ENCODE assay signal across 24 cellular contexts in the genomic region with DNA sequence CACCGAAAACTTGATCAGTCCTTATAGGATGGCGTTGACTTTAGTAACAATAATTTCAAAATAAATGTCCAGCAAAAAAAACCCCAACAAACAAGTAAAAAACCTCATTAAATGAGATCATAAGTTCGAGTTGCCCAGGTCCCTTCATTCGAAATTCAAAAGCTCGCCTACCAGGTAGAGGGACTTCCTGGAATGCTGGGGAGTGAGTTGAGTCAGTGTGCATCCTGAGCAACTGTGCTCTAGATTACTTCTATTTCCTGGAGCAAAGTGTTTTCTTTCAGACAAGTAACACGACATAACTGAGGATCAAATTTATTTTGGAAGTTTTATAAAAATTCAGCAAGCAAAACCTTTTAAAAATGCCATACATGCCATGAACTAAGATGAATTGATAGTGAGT.
DNase-seq lines count a peak whose midpoint lies in the region; ATAC-seq, FAIRE-seq and TF ChIP-seq lines count a peak whose summit lies in the region.
"Had no signal": no experiment of that assay in that cellular context is flagged by ENCODE, and none has a peak within 500 bp of the region (broad histone marks: within the 10 kb centered on the region; RNA-seq: fewer than 3 reads in every experiment).

No MANE protein-coding gene starts in this region.

- H3K9me2 ChIP-seq in PC-3 (replicated peaks; ENCODE audit: low read length), result no peaks in the 10 kb centered on the region

- H3F3A ChIP-seq in PC-3 (ENCODE audit: low read length, unreplicated experiment), result no peaks in the 10 kb centered on the region

- H3K4me3 ChIP-seq in PC-3 (ENCODE audit: low read length) (no peak overlapping the region), endodermal cell (ENCODE audit: low read length) (no peak overlapping the region)
- H3K4me3 ChIP-seq in CD8-positive, alpha-beta memory T cell (ENCODE audit: low read length), result no peak overlapping the region
- H3K4me3 ChIP-seq: BLaER1 treated with 17β-estradiol and CSF1 and Interleukin-3, amounts not matched to agents 10 nM and 100 nM had no signal

- H2AFZ ChIP-seq in PC-3 (ENCODE audit: low read length), result no peak overlapping the region

- TF ChIP-seq CTCF in PC-3 (conservative IDR thresholded peaks at IDR 0.05; ENCODE audit: low read depth, low read length) (no peak), endodermal cell (conservative IDR thresholded peaks at IDR 0.05) (no peak), neural crest cell (conservative IDR thresholded peaks at IDR 0.05) (no peak)

- DNase-seq in PC-3, result peak; percentile 16
- DNase-seq in endodermal cell, result no peak
- DNase-seq in neural crest cell (ENCODE audit: low read depth, low spot score), result no peak
- no peak for DNase-seq in GDM1 (lab: John Stamatoyannopoulos, UW)
- DNase-seq in HUDEP-2 (lab: John Stamatoyannopoulos, UW; ENCODE audit: unreplicated experiment in 76 of 76), result no peak
- no peak for DNase-seq in CD8-positive, alpha-beta memory T cell
- DNase-seq: 8988T; Calu3; CD4-positive, alpha-beta memory T cell; DMS153; H7; Kasumi-1; NCI-H1694 treated with DMSO at 0.1 percent for 48 hours; NCI-H2081 treated with DMSO at 0.1 percent for 48 hours; NCI-H2171 treated with DMSO at 0.1 percent for 48 hours; NCI-H524 treated with DMSO at 0.1 percent for 48 hours; OCI-M1; RPMI8226; SHP77 had no signal

- H3K27me3 Mint-ChIP-seq in endodermal cell (ENCODE audit: insufficient read depth) (no peaks in the 10 kb centered on the region), neural crest cell (ENCODE audit: low read depth) (no peaks in the 10 kb centered on the region)
- peaks cover 0 to 12% of the 10 kb centered on the region in 2 donors for H3K27me3 Mint-ChIP-seq in CD8-positive, alpha-beta memory T cell
- H3K27me3 Mint-ChIP-seq: IgD-negative memory B cell had no signal

- POLR2A ChIA-PET in PC-3 (lab: Charles Lee; ENCODE audit: unreplicated experiment), result no interaction called here
- POLR2A ChIA-PET in CD8-positive, alpha-beta memory T cell (lab: Charles Lee), result no interaction called here

- no peaks in the 10 kb centered on the region for H4K20me1 ChIP-seq in PC-3 (ENCODE audit: low read length)
- H4K20me1 ChIP-seq: BLaER1 treated with 17β-estradiol and CSF1 and Interleukin-3, amounts not matched to agents 10 nM and 100 nM had no signal

- intact Hi-C loops in PC-3 (cut with micrococcal nuclease), result no loop called here

- H3K27ac Mint-ChIP-seq in endodermal cell (peak overlapping the region; percentile 56), neural crest cell (ENCODE audit: unreplicated experiment) (peak overlapping the region; percentile 53)
- no peak overlapping the region for H3K27ac Mint-ChIP-seq in CD8-positive, alpha-beta memory T cell
- H3K27ac Mint-ChIP-seq: CD4-positive, alpha-beta memory T cell; IgD-negative memory B cell; T-helper 1 cell treated with Interleukin-12 subunit alpha and Interleukin-12 subunit beta and Interleukin-4 antibody, amounts not matched to agents 30 μg/mL and 1 μg/mL, for 36 hours had no signal

- no peaks in the 10 kb centered on the region for H3K27me3 ChIP-seq in PC-3 (ENCODE audit: low read length)
- H3K27me3 ChIP-seq in endodermal cell (ENCODE audit: control insufficient read depth, insufficient read depth, low read length, poor library complexity, severe bottlenecking), result no peaks in the 10 kb centered on the region
- no peaks in the 10 kb centered on the region for H3K27me3 ChIP-seq in CD8-positive, alpha-beta memory T cell (ENCODE audit: insufficient read depth, low read length, poor library complexity, severe bottlenecking)
- H3K27me3 ChIP-seq: BLaER1 treated with 17β-estradiol and CSF1 and Interleukin-3, amounts not matched to agents 10 nM and 100 nM had no signal

- H3K36me3 ChIP-seq in PC-3 (ENCODE audit: low read depth, low read length) (no peaks in the 10 kb centered on the region), endodermal cell (ENCODE audit: control insufficient read depth, insufficient read depth, low read length) (no peaks in the 10 kb centered on the region)
- H3K36me3 ChIP-seq in CD8-positive, alpha-beta memory T cell (ENCODE audit: insufficient read depth, low read length), result no peaks in the 10 kb centered on the region
- H3K36me3 ChIP-seq: BLaER1 treated with 17β-estradiol and CSF1 and Interleukin-3, amounts not matched to agents 10 nM and 100 nM had no signal

- no peaks in the 10 kb centered on the region for H3K9me3 ChIP-seq in PC-3 (ENCODE audit: low read length)
- H3K9me3 ChIP-seq in endodermal cell (ENCODE audit: control insufficient read depth, low read length), result no peaks in the 10 kb centered on the region
- no peaks in the 10 kb centered on the region for H3K9me3 ChIP-seq in CD8-positive, alpha-beta memory T cell (ENCODE audit: low read length)
- H3K9me3 ChIP-seq: BLaER1 treated with 17β-estradiol and CSF1 and Interleukin-3, amounts not matched to agents 10 nM and 100 nM had no signal

- H3K27ac ChIP-seq in PC-3 (ENCODE audit: low read length) (no peak overlapping the region), endodermal cell (ENCODE audit: low read depth, low read length) (no peak overlapping the region)
- H3K27ac ChIP-seq in CD8-positive, alpha-beta memory T cell (ENCODE audit: low read depth, low read length), result no peak overlapping the region
- H3K27ac ChIP-seq: BLaER1 treated with 17β-estradiol and CSF1 and Interleukin-3, amounts not matched to agents 10 nM and 100 nM had no signal

- no peaks in the 10 kb centered on the region for H3K79me2 ChIP-seq in PC-3 (ENCODE audit: low read length)

- H3K9me3 Mint-ChIP-seq in endodermal cell (no peaks in the 10 kb centered on the region), neural crest cell (peaks cover 2% of the 10 kb centered on the region)
- no peaks in the 10 kb centered on the region for H3K9me3 Mint-ChIP-seq in CD8-positive, alpha-beta memory T cell
- H3K9me3 Mint-ChIP-seq: IgD-negative memory B cell; T-helper 1 cell treated with Interleukin-12 subunit alpha and Interleukin-12 subunit beta and Interleukin-4 antibody, amounts not matched to agents 30 μg/mL and 1 μg/mL, for 36 hours had no signal

- H3K4me3 Mint-ChIP-seq in endodermal cell, result no peak overlapping the region
- H3K4me3 Mint-ChIP-seq in neural crest cell, result no peak overlapping the region
- no peak overlapping the region for H3K4me3 Mint-ChIP-seq in CD8-positive, alpha-beta memory T cell
- H3K4me3 Mint-ChIP-seq: CD4-positive, alpha-beta memory T cell; IgD-negative memory B cell; T-helper 1 cell treated with Interleukin-12 subunit alpha and Interleukin-12 subunit beta and Interleukin-4 antibody, amounts not matched to agents 30 μg/mL and 1 μg/mL, for 36 hours had no signal

- 83 to 90% methylated on average over 4 to 6 of the region's 6 CpGs for WGBS in endodermal cell (ENCODE audit: insufficient coverage in 1 of 2, insufficient read length in 1 of 2), 2 experiments

- H3K9ac ChIP-seq in PC-3 (ENCODE audit: low read length) (no peak overlapping the region), endodermal cell (ENCODE audit: extremely low read depth, low read length, poor library complexity, severe bottlenecking) (no peak overlapping the region)
- H3K9ac ChIP-seq: BLaER1 treated with 17β-estradiol and CSF1 and Interleukin-3, amounts not matched to agents 10 nM and 100 nM had no signal

- H3K36me3 Mint-ChIP-seq in endodermal cell (ENCODE audit: low read depth) (no peaks in the 10 kb centered on the region), neural crest cell (ENCODE audit: low read depth) (peaks cover 2% of the 10 kb centered on the region)
- no peaks in the 10 kb centered on the region for H3K36me3 Mint-ChIP-seq in CD8-positive, alpha-beta memory T cell
- H3K36me3 Mint-ChIP-seq: CD4-positive, alpha-beta memory T cell; IgD-negative memory B cell had no signal

- ATAC-seq in PC-3, result no peak
- ATAC-seq in HG02840 (IDR thresholded peaks at IDR 0.05; ENCODE audit: low FRiP score, unreplicated experiment), result no peak

- H3K4me1 Mint-ChIP-seq in endodermal cell, result peaks cover 75% of the 10 kb centered on the region
- H3K4me1 Mint-ChIP-seq in neural crest cell, result peaks cover 90% of the 10 kb centered on the region
- H3K4me1 Mint-ChIP-seq in CD8-positive, alpha-beta memory T cell, result no peaks in the 10 kb centered on the region

- no TSS peak for BruUV-seq in PC-3 (replicated peaks; lab: Mats Ljungman, UMichigan)

- FAIRE-seq in G401.6 (lab: Jason Lieb, UNC), result peak; percentile 94

- H3K4me1 ChIP-seq in PC-3 (ENCODE audit: insufficient read depth, low read length), result peaks cover 18% of the 10 kb centered on the region
- peaks cover 38% of the 10 kb centered on the region for H3K4me1 ChIP-seq in endodermal cell (ENCODE audit: control insufficient read depth, insufficient read depth, low read length)
- H3K4me1 ChIP-seq in CD8-positive, alpha-beta memory T cell (ENCODE audit: insufficient read depth, low read length), result no peaks in the 10 kb centered on the region

- CTCF ChIA-PET in PC-3 (lab: Charles Lee), result no interaction called here
- CTCF ChIA-PET in CD8-positive, alpha-beta memory T cell (lab: Charles Lee), result no interaction called here

- H3K4me2 ChIP-seq in PC-3 (ENCODE audit: low read length), result no peak overlapping the region

Comparison
In these comparisons a context has a peak if more than half of its experiments do, and no peak if none do; other contexts are left out.
1. H3K27ac Mint-ChIP-seq: peak in endodermal cell (single experiment) and neural crest cell (single experiment); none in CD8-positive, alpha-beta memory T cell (0 of 8).